8 cellular contexts compared by ENCODE assay signal in the genomic region with DNA sequence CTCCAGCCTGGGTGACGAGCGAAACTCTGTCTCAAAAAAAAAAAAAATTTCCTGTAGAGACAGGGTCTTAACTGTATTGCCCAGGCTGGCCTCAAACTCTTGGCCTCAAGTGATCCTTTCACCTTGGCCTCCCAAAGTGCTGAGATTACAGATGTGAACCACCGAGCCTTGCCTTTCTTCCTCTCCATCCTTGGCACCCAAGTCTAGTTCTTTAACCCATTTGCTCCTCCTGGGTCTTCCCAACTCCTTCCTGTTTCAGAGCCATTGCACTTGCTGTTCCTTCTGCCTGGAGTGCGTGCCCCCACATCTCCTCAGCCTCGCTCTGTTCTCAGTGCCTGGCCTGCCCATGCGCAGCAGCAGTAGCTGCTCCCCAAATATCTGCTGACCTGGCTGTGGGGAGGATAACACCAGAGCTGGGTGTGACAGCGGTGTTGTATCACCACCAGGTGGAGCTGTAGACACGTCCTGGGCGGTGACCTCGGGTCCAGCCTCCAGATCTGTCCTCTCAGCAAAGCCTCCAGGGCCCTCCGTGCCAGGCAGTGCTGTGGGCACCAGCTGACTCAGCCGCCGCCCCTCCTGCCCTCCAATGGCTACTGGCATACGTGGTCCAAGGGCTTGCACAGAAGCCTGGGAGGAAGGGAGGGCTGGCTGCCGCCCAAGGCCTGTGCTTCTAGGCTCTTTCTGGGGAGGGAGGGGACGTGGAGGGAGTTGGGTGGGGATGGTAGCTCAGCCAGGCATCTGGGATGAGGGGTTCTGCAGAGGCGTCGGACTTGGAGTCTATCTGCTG. TPM values are rescaled to one million over a fixed set of nuclear protein-coding genes. Genes with fewer than 3 reads are reported as not detected.
DNase-seq lines count a peak whose midpoint lies in the region; ATAC-seq, FAIRE-seq and TF ChIP-seq lines count a peak whose summit lies in the region.

No MANE protein-coding gene starts in this region.

- TF ChIP-seq CTCF in GM12801 (IDR thresholded peaks at IDR 0.05; ENCODE audit: extremely low read depth, insufficient read length), result peak; percentile 63
- TF ChIP-seq CTCF in keratinocyte (optimal IDR thresholded peaks at IDR 0.05 in 1 of 3, IDR thresholded peaks at IDR 0.05 in 1 of 3, conservative IDR thresholded peaks at IDR 0.05 in 1 of 3; ENCODE audit: extremely low read depth in 1 of 3, insufficient read depth in 2 of 3, low read length in 3 of 3), result peak; percentile 96 to 100 (median 98)

- no peaks in the 10 kb centered on the region for H3K79me2 ChIP-seq in keratinocyte (ENCODE audit: control insufficient read depth, insufficient read depth, low read length)

- H3K4me2 ChIP-seq in keratinocyte (ENCODE audit: control insufficient read depth, extremely low read depth, insufficient read depth, low read depth, low read length), result peak overlapping the region; percentile 37

- H3K9me1 ChIP-seq in keratinocyte (ENCODE audit: control insufficient read depth, extremely low read depth, insufficient read depth, low read length), result no peaks in the 10 kb centered on the region

- H3K4me3 ChIP-seq in keratinocyte (ENCODE audit: control insufficient read depth in 2 of 3, extremely low read depth in 1 of 3, insufficient read depth in 2 of 3, low read depth in 1 of 3, low read length in 3 of 3), result no peak overlapping the region

- peak overlapping the region; percentile 60 for H2AFZ ChIP-seq in keratinocyte (ENCODE audit: control insufficient read depth, low read length)

- peak overlapping the region; percentile 9 for H3K9ac ChIP-seq in keratinocyte (ENCODE audit: control insufficient read depth, extremely low read depth, insufficient read depth, low read length)

- DNase-seq in NCI-H345 treated with DMSO at 0.1 percent for 48 hours (lab: John Stamatoyannopoulos, UW; ENCODE audit: unreplicated experiment) (peak; percentile 64), caudate nucleus (lab: John Stamatoyannopoulos, UW) (peak; percentile 56 to 99 (median 97)), keratinocyte (ENCODE audit: low read depth, low spot score) (peak; percentile 85)
- peak; percentile 74 for DNase-seq in activated CD4-positive, alpha-beta T cell treated with anti-CD3 and anti-CD28 coated beads for 1 hour
- peak; percentile 80 to 83 for DNase-seq in stimulated activated CD4-positive, alpha-beta T cell treated with anti-CD3 and anti-CD28 coated beads, Interleukin-15, amount 100 ng/mL, for 48 hours (ENCODE audit: low read depth in 2 of 2)

- H3K36me3 ChIP-seq in keratinocyte (ENCODE audit: control insufficient read depth in 2 of 2, extremely low read depth in 1 of 2, insufficient read depth in 2 of 2, low read length in 2 of 2), result no peaks in the 10 kb centered on the region

- no peaks in the 10 kb centered on the region for H3K27me3 ChIP-seq in keratinocyte (ENCODE audit: control insufficient read depth, extremely low read depth, insufficient read depth, low read length)

- no peaks in the 10 kb centered on the region for H3K9me3 ChIP-seq in keratinocyte (ENCODE audit: control insufficient read depth, low read depth, low read length)

- no peaks in the 10 kb centered on the region for H4K20me1 ChIP-seq in keratinocyte (ENCODE audit: control insufficient read depth, extremely low read depth, insufficient read depth, low read length)

- dilution Hi-C loops in keratinocyte (cut with MboI; ENCODE audit: extremely low pct_ligation_motif_present, low sequenced_read_pairs), result no loop called here

- H3K27ac ChIP-seq in caudate nucleus (ENCODE audit: low read depth, low read length), result peak overlapping the region; percentile 99
- H3K27ac ChIP-seq in keratinocyte (ENCODE audit: control insufficient read depth, insufficient read depth, low read length), result no peak overlapping the region

- peak; percentile 82 for FAIRE-seq in keratinocyte (lab: Jason Lieb, UNC)

- ATAC-seq in HG02885 (IDR thresholded peaks at IDR 0.05; ENCODE audit: poor library complexity, unreplicated experiment) (peak; percentile 84), GM19023 (IDR thresholded peaks at IDR 0.05; ENCODE audit: unreplicated experiment) (no peak)

- H3K4me1 ChIP-seq in keratinocyte (ENCODE audit: control insufficient read depth, extremely low read depth, insufficient read depth, low read length), result peaks cover 13% of the 10 kb centered on the region

RNA-seq across cellular contexts. Expression of a gene that starts 22.0 kb away (rescaled TPM):
- 8.6 to 12.4 TPM (median 12.0 TPM) in 3 replicates for polyA plus RNA-seq in keratinocyte
- 2.9 TPM for polyA plus RNA-seq in keratinocyte (2011; ENCODE audit: low read depth)
- 6.6 and 12.4 TPM in 2 replicates for polyA plus RNA-seq in keratinocyte (2011; cell fraction: cytosol; rRNA removed)
- 5.3 and 15.9 TPM in 2 replicates for polyA plus RNA-seq in keratinocyte (2011; cell fraction: nucleus; rRNA removed)
- polyA plus RNA-seq in keratinocyte (2012; ENCODE audit: low replicate concordance), result 5.1 and 8.5 TPM in 2 replicates
- polyA minus RNA-seq in keratinocyte, result 17.3 to 62.3 TPM (median 17.4 TPM) in 3 replicates
- 6.5 TPM for polyA minus RNA-seq in keratinocyte (2011; cell fraction: cytosol; rRNA and poly(A)+ RNA removed)
- polyA minus RNA-seq in keratinocyte (2011; cell fraction: nucleus; rRNA and poly(A)+ RNA removed), result 3.6 and 11.4 TPM in 2 replicates

RNA-seq across cellular contexts. Expression of a gene that starts 42.9 kb away (rescaled TPM):
- 14.5 to 19.2 TPM (median 14.6 TPM) in 3 replicates for polyA plus RNA-seq in keratinocyte
- 7.6 TPM for polyA plus RNA-seq in keratinocyte (2011; ENCODE audit: low read depth)
- polyA plus RNA-seq in keratinocyte (2011; cell fraction: cytosol; rRNA removed), result 17.6 and 22.5 TPM in 2 replicates
- polyA plus RNA-seq in keratinocyte (2011; cell fraction: nucleus; rRNA removed), result 41.0 and 46.7 TPM in 2 replicates
- 23.6 and 24.3 TPM in 2 replicates for polyA plus RNA-seq in keratinocyte (2012; ENCODE audit: low replicate concordance)
- 20.1 to 58.2 TPM (median 22.7 TPM) in 3 replicates for polyA minus RNA-seq in keratinocyte
- 31.7 TPM for polyA minus RNA-seq in keratinocyte (2011; cell fraction: cytosol; rRNA and poly(A)+ RNA removed)
- 21.8 and 30.1 TPM in 2 replicates for polyA minus RNA-seq in keratinocyte (2011; cell fraction: nucleus; rRNA and poly(A)+ RNA removed)
